In genomic region chr19:45200614-45201013, GRCh38 we compare ENCODE assay signal across 9 cellular contexts. TPM values are rescaled to one million over a fixed set of nuclear protein-coding genes. Genes with fewer than 3 reads are reported as not detected.
DNase-seq lines count a peak whose midpoint lies in the region; ATAC-seq, FAIRE-seq and TF ChIP-seq lines count a peak whose summit lies in the region.
"Had no signal": no experiment of that assay in that cellular context is flagged by ENCODE, and none has a peak within 500 bp of the region (broad histone marks: within the 10 kb centered on the region; RNA-seq: fewer than 3 reads in every experiment).

No MANE protein-coding gene starts in this region.

- H4K20me1 ChIP-seq in GM23338 (replicated peaks; ENCODE audit: insufficient read depth) (no peaks in the 10 kb centered on the region), OCI-LY7 (ENCODE audit: insufficient read depth, low read length) (no peaks in the 10 kb centered on the region), endothelial cell of umbilical vein (replicated peaks; ENCODE audit: control insufficient read depth, extremely low read depth, insufficient read depth, low read length) (no peaks in the 10 kb centered on the region)

- H3K9me2 ChIP-seq in GM23338 (ENCODE audit: insufficient read depth): no peaks in the 10 kb centered on the region
- no peaks in the 10 kb centered on the region for H3K9me2 ChIP-seq in OCI-LY7 (ENCODE audit: insufficient read depth, low read length)

- H3K4me3 Mint-ChIP-seq in GM23338 (no peak overlapping the region), nephron (no peak overlapping the region)
- H3K4me3 Mint-ChIP-seq in activated CD4-positive, alpha-beta T cell treated with anti-CD3 and anti-CD28 coated beads for 36 hours: no peak overlapping the region

- H3K27me3 ChIP-seq in GM23338 (ENCODE audit: insufficient read depth) (no peaks in the 10 kb centered on the region), endothelial cell of umbilical vein (ENCODE audit: control insufficient read depth in 2 of 2, insufficient read depth in 2 of 2, low read length in 2 of 2) (no peaks in the 10 kb centered on the region)

- H3F3A ChIP-seq in GM23338 (replicated peaks; ENCODE audit: low read depth): no peaks in the 10 kb centered on the region

- BruUV-seq in OCI-LY7 (replicated peaks; lab: Mats Ljungman, UMichigan): no TSS peak
- no TSS peak for BruUV-seq in endothelial cell of umbilical vein (replicated peaks; lab: Mats Ljungman, UMichigan)

- DNase-seq in GM23338 (ENCODE audit: low spot score): peak; percentile 83
- DNase-seq in OCI-LY7 (ENCODE audit: low spot score): no peak
- peak; percentile 73 for DNase-seq in endothelial cell of umbilical vein (ENCODE audit: low read depth, low spot score)
- DNase-seq in GM20000 (ENCODE audit: low spot score): no peak
- DNase-seq in activated CD4-positive, alpha-beta T cell treated with anti-CD3 and anti-CD28 coated beads for 36 hours: no peak
- no peak for DNase-seq in GM10266 (ENCODE audit: extremely low spot score)
- DNase-seq: NCI-H1092 had no signal

- TF ChIP-seq CTCF in GM23338 (conservative IDR thresholded peaks at IDR 0.05; ENCODE audit: low read depth in 2 of 2): peak; percentile 73 to 94
- TF ChIP-seq CTCF in OCI-LY7 (conservative IDR thresholded peaks at IDR 0.05; ENCODE audit: low read length): peak; percentile 28; the same call in 1 of the 2 replicates
- peak; percentile 52 to 60 for TF ChIP-seq CTCF in endothelial cell of umbilical vein (IDR thresholded peaks at IDR 0.05; ENCODE audit: extremely low read depth in 1 of 2, insufficient read depth in 1 of 2, low read depth in 1 of 2, low read length in 2 of 2)
- peak; percentile 48 to 68 (median 51) for TF ChIP-seq CTCF in nephron (IDR thresholded peaks at IDR 0.05; ENCODE audit: unreplicated experiment in 3 of 3)
- no peak for TF ChIP-seq CTCF in GM20000 (IDR thresholded peaks at IDR 0.05; ENCODE audit: extremely low read depth, missing control alignments)
- no peak for TF ChIP-seq CTCF in GM10266 (IDR thresholded peaks at IDR 0.05; ENCODE audit: control insufficient read depth, insufficient read depth, low read depth, missing control alignments)

- H3K27me3 Mint-ChIP-seq in GM23338 (ENCODE audit: insufficient read depth, low read depth, poor library complexity): peaks cover 8% of the 10 kb centered on the region
- H3K27me3 Mint-ChIP-seq in nephron (ENCODE audit: low read depth): peaks cover 7% of the 10 kb centered on the region
- H3K27me3 Mint-ChIP-seq in activated CD4-positive, alpha-beta T cell treated with anti-CD3 and anti-CD28 coated beads for 36 hours: no peaks in the 10 kb centered on the region

- dilution Hi-C loops in endothelial cell of umbilical vein (cut with MboI; ENCODE audit: extremely low pct_ligation_motif_present, low sequenced_read_pairs): no loop called here

- H3K36me3 Mint-ChIP-seq in GM23338 (ENCODE audit: low read depth) (no peaks in the 10 kb centered on the region), nephron (ENCODE audit: low read depth) (no peaks in the 10 kb centered on the region)
- H3K36me3 Mint-ChIP-seq in activated CD4-positive, alpha-beta T cell treated with anti-CD3 and anti-CD28 coated beads for 36 hours (ENCODE audit: low read depth): no peaks in the 10 kb centered on the region

- H3K9me3 Mint-ChIP-seq in GM23338 (no peaks in the 10 kb centered on the region; the same call in 2 of the 3 replicates), nephron (no peaks in the 10 kb centered on the region)
- no peaks in the 10 kb centered on the region for H3K9me3 Mint-ChIP-seq in activated CD4-positive, alpha-beta T cell treated with anti-CD3 and anti-CD28 coated beads for 36 hours (ENCODE audit: low read depth)

- H3K4me1 ChIP-seq in GM23338 (ENCODE audit: insufficient read depth) (no peaks in the 10 kb centered on the region), OCI-LY7 (ENCODE audit: insufficient read depth, low read length, poor library complexity, severe bottlenecking) (no peaks in the 10 kb centered on the region), endothelial cell of umbilical vein (ENCODE audit: control insufficient read depth, extremely low read depth, insufficient read depth, low read length) (peaks cover 4% of the 10 kb centered on the region)

- H2AFZ ChIP-seq in GM23338: no peak overlapping the region
- no peak overlapping the region for H2AFZ ChIP-seq in OCI-LY7 (ENCODE audit: low read length)
- H2AFZ ChIP-seq in endothelial cell of umbilical vein (ENCODE audit: low read depth, low read length): no peak overlapping the region

- H3K27ac Mint-ChIP-seq in GM23338: no peak overlapping the region
- peak overlapping the region in 1 of 3 experiments; percentile 18 for H3K27ac Mint-ChIP-seq in nephron
- no peak overlapping the region for H3K27ac Mint-ChIP-seq in activated CD4-positive, alpha-beta T cell treated with anti-CD3 and anti-CD28 coated beads for 36 hours

- intact Hi-C loops in OCI-LY7 (cut with micrococcal nuclease; ENCODE audit: unreplicated experiment): no loop called here
- intact Hi-C loops in endothelial cell of umbilical vein (cut with micrococcal nuclease): loop anchor here (1.0 kb wide), 2 partner anchors 48 to 138 kb away; no protein-coding TSS in a partner anchor
- intact Hi-C loops in activated CD4-positive, alpha-beta T cell treated with anti-CD3 and anti-CD28 coated beads for 36 hours (cut with DNase I, micrococcal nuclease): no loop called here

- POLR2A ChIA-PET in OCI-LY7 (lab: Charles Lee): interaction anchor here (0.6 to 1.1 kb wide), 2 partner anchors 138 to 159 kb away, joined by 3 to 4 read pairs; no protein-coding TSS in a partner anchor
- POLR2A ChIA-PET in endothelial cell of umbilical vein (lab: Charles Lee): no interaction called here
- POLR2A ChIA-PET in activated CD4-positive, alpha-beta T cell treated with anti-CD3 and anti-CD28 coated beads for 36 hours (lab: Charles Lee): no interaction called here

- H3K4me2 ChIP-seq in GM23338 (no peak overlapping the region), OCI-LY7 (ENCODE audit: low read length) (no peak overlapping the region), endothelial cell of umbilical vein (ENCODE audit: insufficient read depth, low read length) (no peak overlapping the region)

- H3K9me3 ChIP-seq in OCI-LY7 (ENCODE audit: low read length): no peaks in the 10 kb centered on the region
- no peaks in the 10 kb centered on the region for H3K9me3 ChIP-seq in endothelial cell of umbilical vein (replicated peaks; ENCODE audit: control insufficient read depth, insufficient read depth, low read length)

- no peak for TF ChIP-seq POLR2A in endothelial cell of umbilical vein (IDR thresholded peaks at IDR 0.05; ENCODE audit: low read depth, low read length)

- H3K4me3 ChIP-seq in GM23338 (no peak overlapping the region), OCI-LY7 (ENCODE audit: low read depth, low read length, poor library complexity, severe bottlenecking) (no peak overlapping the region), endothelial cell of umbilical vein (replicated peaks in 1 of 3; ENCODE audit: insufficient read depth in 1 of 3, low read depth in 1 of 3, low read length in 3 of 3) (no peak overlapping the region)

- no peaks in the 10 kb centered on the region; the same call in 2 of the 3 replicates for H3K4me1 Mint-ChIP-seq in GM23338
- peaks cover 4% of the 10 kb centered on the region for H3K4me1 Mint-ChIP-seq in nephron
- no peaks in the 10 kb centered on the region for H3K4me1 Mint-ChIP-seq in activated CD4-positive, alpha-beta T cell treated with anti-CD3 and anti-CD28 coated beads for 36 hours

- ATAC-seq in GM23338 (peak; percentile 96), GM18868 (IDR thresholded peaks at IDR 0.05; ENCODE audit: unreplicated experiment) (no peak)
- ATAC-seq in activated CD4-positive, alpha-beta T cell treated with anti-CD3 and anti-CD28 coated beads for 36 hours: no peak

- FAIRE-seq in endothelial cell of umbilical vein (lab: Jason Lieb, UNC): peak; percentile 49

- H3K9ac ChIP-seq in endothelial cell of umbilical vein (replicated peaks; ENCODE audit: extremely low read depth, insufficient read depth, low read length): no peak overlapping the region

- H3K79me2 ChIP-seq in GM23338 (replicated peaks; ENCODE audit: insufficient read depth) (no peaks in the 10 kb centered on the region), OCI-LY7 (ENCODE audit: insufficient read depth, low read depth, low read length) (no peaks in the 10 kb centered on the region), endothelial cell of umbilical vein (ENCODE audit: control insufficient read depth, insufficient read depth, low read length) (no peaks in the 10 kb centered on the region)

- H3K9me1 ChIP-seq in endothelial cell of umbilical vein (replicated peaks; ENCODE audit: control insufficient read depth, extremely low read depth, insufficient read depth, low read length): no peaks in the 10 kb centered on the region

- CTCF ChIA-PET in OCI-LY7 (lab: Charles Lee; ENCODE audit: unreplicated experiment): no interaction called here
- CTCF ChIA-PET in endothelial cell of umbilical vein (lab: Charles Lee): interaction anchor here (0.6 to 5.8 kb wide), 28 partner anchors 11 to 278 kb away, joined by 3 to 102 read pairs (median 4); partner anchors contain the start of gene BLOC1S3
- CTCF ChIA-PET in activated CD4-positive, alpha-beta T cell treated with anti-CD3 and anti-CD28 coated beads for 36 hours (lab: Charles Lee): interaction anchor here (0.6 to 1.1 kb wide), 3 partner anchors 17 to 687 kb away, joined by 3 to 5 read pairs (median 3); no protein-coding TSS in a partner anchor

- H3K36me3 ChIP-seq in GM23338 (ENCODE audit: insufficient read depth): no peaks in the 10 kb centered on the region
- H3K36me3 ChIP-seq in OCI-LY7 (ENCODE audit: insufficient read depth, low read length): no peaks in the 10 kb centered on the region
- no peaks in the 10 kb centered on the region for H3K36me3 ChIP-seq in endothelial cell of umbilical vein (ENCODE audit: control insufficient read depth in 2 of 2, extremely low read depth in 1 of 2, insufficient read depth in 2 of 2, low read length in 2 of 2)

- H3K27ac ChIP-seq in GM23338 (ENCODE audit: low read depth) (no peak overlapping the region), OCI-LY7 (ENCODE audit: low read depth, low read length, poor library complexity, severe bottlenecking) (no peak overlapping the region), endothelial cell of umbilical vein (ENCODE audit: insufficient read depth, low read depth, low read length) (no peak overlapping the region)

RNA-seq across cellular contexts. Expression of gene BLOC1S3, which starts 22.0 kb away (rescaled TPM):
- 15.9 and 16.0 TPM in 2 replicates for total RNA-seq in GM23338 (2014; rRNA removed; shearing (Covaris generic))
- polyA plus RNA-seq in GM23338 (2016; fragmentation: Nextera tagmentation; extraction: Ambion mirVana): 2.5 and 5.0 TPM in 2 replicates
- total RNA-seq in OCI-LY7 (2014; rRNA removed; shearing (Covaris generic)): 8.1 and 9.7 TPM in 2 replicates
- total RNA-seq in OCI-LY7 (2022): 13.8 and 15.4 TPM in 2 replicates
- total RNA-seq in endothelial cell of umbilical vein: 11.7 and 17.4 TPM in 2 replicates
- 13.6 and 13.8 TPM in 2 replicates for polyA plus RNA-seq in endothelial cell of umbilical vein
- polyA plus RNA-seq in endothelial cell of umbilical vein (2011; cell fraction: cytosol; rRNA removed): 5.6 and 6.2 TPM in 2 replicates
- polyA plus RNA-seq in endothelial cell of umbilical vein (2011; cell fraction: nucleus; rRNA removed): 4.0 and 4.1 TPM in 2 replicates
- polyA plus RNA-seq in endothelial cell of umbilical vein (2012): 7.0 and 9.0 TPM in 2 replicates
- 12.8 and 14.4 TPM in 2 replicates for polyA minus RNA-seq in endothelial cell of umbilical vein
- polyA minus RNA-seq in endothelial cell of umbilical vein (2011; cell fraction: cytosol; rRNA and poly(A)+ RNA removed): 5.1 TPM
- polyA minus RNA-seq in endothelial cell of umbilical vein (2011; cell fraction: nucleus; rRNA and poly(A)+ RNA removed): 2.8 and 4.6 TPM in 2 replicates
- total RNA-seq in activated CD4-positive, alpha-beta T cell treated with anti-CD3 and anti-CD28 coated beads for 36 hours: 10 to 100 TPM; 10.7 to 11.2 TPM

RNA-seq across cellular contexts. Expression of gene TRAPPC6A, which starts 22.6 kb away (rescaled TPM):
- total RNA-seq in GM23338 (2014; rRNA removed; shearing (Covaris generic)): 23.3 and 29.4 TPM in 2 replicates
- polyA plus RNA-seq in GM23338 (2016; fragmentation: Nextera tagmentation; extraction: Ambion mirVana) (74.7 and 81.9 TPM in 2 replicates), endothelial cell of umbilical vein (45.4 and 46.6 TPM in 2 replicates)
- 50.5 and 55.6 TPM in 2 replicates for total RNA-seq in OCI-LY7 (2014; rRNA removed; shearing (Covaris generic))
- total RNA-seq in OCI-LY7 (2022) (70.9 and 81.9 TPM in 2 replicates), endothelial cell of umbilical vein (12.6 and 18.1 TPM in 2 replicates)
- polyA plus RNA-seq in endothelial cell of umbilical vein (2011; cell fraction: cytosol; rRNA removed): 27.9 and 33.7 TPM in 2 replicates
- 10.1 and 11.3 TPM in 2 replicates for polyA plus RNA-seq in endothelial cell of umbilical vein (2011; cell fraction: nucleus; rRNA removed)
- 13.5 and 28.7 TPM in 2 replicates for polyA plus RNA-seq in endothelial cell of umbilical vein (2012)
- 3.4 and 5.6 TPM in 2 replicates for polyA minus RNA-seq in endothelial cell of umbilical vein
- polyA minus RNA-seq in endothelial cell of umbilical vein (2011; cell fraction: cytosol; rRNA and poly(A)+ RNA removed): 1.8 TPM
- 0.96 TPM in 2 replicates for polyA minus RNA-seq in endothelial cell of umbilical vein (2011; cell fraction: nucleus; rRNA and poly(A)+ RNA removed)
- total RNA-seq in activated CD4-positive, alpha-beta T cell treated with anti-CD3 and anti-CD28 coated beads for 36 hours: 10 to 100 TPM; 18.3 to 25.1 TPM

RNA-seq across cellular contexts. Expression of gene NKPD1, which starts 39.8 kb away (rescaled TPM):
- 1.3 and 2.2 TPM in 2 replicates for total RNA-seq in GM23338 (2014; rRNA removed; shearing (Covaris generic))
- polyA plus RNA-seq in GM23338 (2016; fragmentation: Nextera tagmentation; extraction: Ambion mirVana): 0.09 and 0.24 TPM in 2 replicates
- 0.50 and 1.0 TPM in 2 replicates for total RNA-seq in OCI-LY7 (2014; rRNA removed; shearing (Covaris generic))
- 1.00 and 1.0 TPM in 2 replicates for total RNA-seq in OCI-LY7 (2022)
- total RNA-seq in endothelial cell of umbilical vein: not detected in 2 replicates
- 0.04 and 0.05 TPM in 2 replicates for polyA plus RNA-seq in endothelial cell of umbilical vein
- 0.03 and 0.04 TPM in 2 replicates for polyA plus RNA-seq in endothelial cell of umbilical vein (2011; cell fraction: cytosol; rRNA removed)
- polyA plus RNA-seq in endothelial cell of umbilical vein (2011; cell fraction: nucleus; rRNA removed): 0.12 and 0.28 TPM in 2 replicates
- polyA plus RNA-seq in endothelial cell of umbilical vein (2012): 0.07 TPM in 2 replicates
- polyA minus RNA-seq in endothelial cell of umbilical vein: 0.08 and 0.12 TPM in 2 replicates
- not detected for polyA minus RNA-seq in endothelial cell of umbilical vein (2011; cell fraction: cytosol; rRNA and poly(A)+ RNA removed)
- polyA minus RNA-seq in endothelial cell of umbilical vein (2011; cell fraction: nucleus; rRNA and poly(A)+ RNA removed): 0.14 and 0.19 TPM in 2 replicates
- under 1 TPM; 0.09 to 0.11 TPM for total RNA-seq in activated CD4-positive, alpha-beta T cell treated with anti-CD3 and anti-CD28 coated beads for 36 hours

RNA-seq across cellular contexts. Expression of gene EXOC3L2, which starts 44.6 kb away (rescaled TPM):
- 0.35 and 3.2 TPM in 2 replicates for total RNA-seq in GM23338 (2014; rRNA removed; shearing (Covaris generic))
- 2.0 and 2.8 TPM in 2 replicates for polyA plus RNA-seq in GM23338 (2016; fragmentation: Nextera tagmentation; extraction: Ambion mirVana)
- not detected in 2 replicates for total RNA-seq in OCI-LY7 (2014; rRNA removed; shearing (Covaris generic))
- not detected in 2 replicates for total RNA-seq in OCI-LY7 (2022)
- 0.66 and 1.2 TPM in 2 replicates for total RNA-seq in endothelial cell of umbilical vein
- polyA plus RNA-seq in endothelial cell of umbilical vein: 1.7 and 1.8 TPM in 2 replicates
- 1.1 and 1.2 TPM in 2 replicates for polyA plus RNA-seq in endothelial cell of umbilical vein (2011; cell fraction: cytosol; rRNA removed)
- 1.1 and 1.6 TPM in 2 replicates for polyA plus RNA-seq in endothelial cell of umbilical vein (2011; cell fraction: nucleus; rRNA removed)
- polyA plus RNA-seq in endothelial cell of umbilical vein (2012): 0.08 and 0.23 TPM in 2 replicates
- polyA minus RNA-seq in endothelial cell of umbilical vein: 0.62 and 1.00 TPM in 2 replicates
- not detected for polyA minus RNA-seq in endothelial cell of umbilical vein (2011; cell fraction: cytosol; rRNA and poly(A)+ RNA removed)
- polyA minus RNA-seq in endothelial cell of umbilical vein (2011; cell fraction: nucleus; rRNA and poly(A)+ RNA removed): 0.43 TPM in 2 replicates
- total RNA-seq in activated CD4-positive, alpha-beta T cell treated with anti-CD3 and anti-CD28 coated beads for 36 hours: not detected

RNA-seq across cellular contexts. Expression of gene MARK4, which starts 50.5 kb away (rescaled TPM):
- 38.6 and 40.5 TPM in 2 replicates for total RNA-seq in GM23338 (2014; rRNA removed; shearing (Covaris generic))
- polyA plus RNA-seq in GM23338 (2016; fragmentation: Nextera tagmentation; extraction: Ambion mirVana) (15.8 and 16.6 TPM in 2 replicates), endothelial cell of umbilical vein (13.9 and 14.4 TPM in 2 replicates)
- total RNA-seq in OCI-LY7 (2014; rRNA removed; shearing (Covaris generic)): 10.4 and 14.2 TPM in 2 replicates
- total RNA-seq in OCI-LY7 (2022) (24.5 and 25.6 TPM in 2 replicates), endothelial cell of umbilical vein (50.0 and 51.6 TPM in 2 replicates)
- 20.8 and 21.0 TPM in 2 replicates for polyA plus RNA-seq in endothelial cell of umbilical vein (2011; cell fraction: cytosol; rRNA removed)
- polyA plus RNA-seq in endothelial cell of umbilical vein (2011; cell fraction: nucleus; rRNA removed): 30.4 and 41.3 TPM in 2 replicates
- 45.3 and 54.7 TPM in 2 replicates for polyA plus RNA-seq in endothelial cell of umbilical vein (2012)
- polyA minus RNA-seq in endothelial cell of umbilical vein: 26.0 and 31.8 TPM in 2 replicates
- polyA minus RNA-seq in endothelial cell of umbilical vein (2011; cell fraction: cytosol; rRNA and poly(A)+ RNA removed): 3.9 TPM
- polyA minus RNA-seq in endothelial cell of umbilical vein (2011; cell fraction: nucleus; rRNA and poly(A)+ RNA removed): 17.4 and 27.3 TPM in 2 replicates
- total RNA-seq in activated CD4-positive, alpha-beta T cell treated with anti-CD3 and anti-CD28 coated beads for 36 hours: 10 to 100 TPM; 19.1 to 19.6 TPM

Comparison
In these comparisons a context has a peak if more than half of its experiments do, and no peak if none do; other contexts are left out.
1. DNase-seq: peak in GM23338 (single experiment) and endothelial cell of umbilical vein (single experiment); none in OCI-LY7 (single experiment), GM20000 (single experiment), activated CD4-positive, alpha-beta T cell treated with anti-CD3 and anti-CD28 coated beads for 36 hours (single experiment) and GM10266 (single experiment).
2. CTCF ChIP-seq: peak in GM23338 (2 of 2), OCI-LY7 (single experiment), endothelial cell of umbilical vein (2 of 2) and nephron (3 of 3); none in GM20000 (single experiment) and GM10266 (single experiment).